Comparison of ENCODE assay signal across 25 cellular contexts in genomic region chr19:7841751-7842660, GRCh38. TPM values are rescaled to one million over a fixed set of nuclear protein-coding genes. Genes with fewer than 3 reads are reported as not detected.
"Had no signal": no experiment of that assay in that cellular context is flagged by ENCODE, and none has a peak within 500 bp of the region (broad histone marks: within the 10 kb centered on the region; RNA-seq: fewer than 3 reads in every experiment).

No MANE protein-coding gene starts in this region.

- ATAC-seq: gastroesophageal sphincter; left lung; natural killer cell treated with Interleukin-12 subunit alpha and Interleukin-12 subunit beta and Interleukin-15 and Interleukin-18, amount 100 ng/mL, for 72 hours; sciatic nerve; stimulated activated naive B cell treated with anti-CD40 and anti-IgM and Interleukin-4, amounts not matched to agents 10 μg/mL and 1 μg/mL and 100 μg/mL, for 72 hours; stimulated activated naive CD8-positive, alpha-beta T cell treated with anti-CD3 and anti-CD28 coated beads, Interleukin-15, amount 100 ng/mL, for 72 hours had no signal

- H3K27me3 Mint-ChIP-seq: dendritic cell treated with granulocyte-macrophage colony-stimulating factor and Interleukin-4, amounts not matched to agents 40 ng/mL and 50 ng/mL, for 4 days; natural killer cell treated with Interleukin-12 subunit alpha and Interleukin-12 subunit beta and Interleukin-15 and Interleukin-18, amount 100 ng/mL, for 72 hours; stimulated activated naive B cell treated with anti-CD40 and anti-IgM and Interleukin-4, amounts not matched to agents 10 μg/mL and 1 μg/mL and 100 μg/mL, for 72 hours; stimulated activated naive CD8-positive, alpha-beta T cell treated with anti-CD3 and anti-CD28 coated beads, Interleukin-15, amount 100 ng/mL, for 72 hours had no signal

- H3K4me3 Mint-ChIP-seq: dendritic cell treated with granulocyte-macrophage colony-stimulating factor and Interleukin-4, amounts not matched to agents 40 ng/mL and 50 ng/mL, for 4 days; natural killer cell treated with Interleukin-12 subunit alpha and Interleukin-12 subunit beta and Interleukin-15 and Interleukin-18, amount 100 ng/mL, for 72 hours; stimulated activated naive B cell treated with anti-CD40 and anti-IgM and Interleukin-4, amounts not matched to agents 10 μg/mL and 1 μg/mL and 100 μg/mL, for 72 hours; stimulated activated naive CD8-positive, alpha-beta T cell treated with anti-CD3 and anti-CD28 coated beads, Interleukin-15, amount 100 ng/mL, for 72 hours had no signal

- H3K36me3 ChIP-seq: esophagus squamous epithelium, gastroesophageal sphincter, left lung, neural progenitor cell, prostate gland, thoracic aorta, transverse colon had no signal

- DNase-seq: cerebellar nuclear complex; esophagus squamous epithelium; foreskin fibroblast; glutamatergic neuron; mesenchymal stem cell; midbrain; occipital lobe; stimulated activated CD4-positive, alpha-beta T cell treated with anti-CD3 and anti-CD28 coated beads, Interleukin-2, amount 100 ng/mL, for 24 hours; stimulated activated CD4-positive, alpha-beta T cell treated with anti-CD3 and anti-CD28 coated beads, Interleukin-4, amount 100 ng/mL, for 4 hours; stimulated activated naive B cell treated with anti-CD40 and anti-IgM and Interleukin-4, amounts not matched to agents 10 μg/mL and 1 μg/mL and 100 μg/mL, for 72 hours; stimulated activated naive CD8-positive, alpha-beta T cell treated with anti-CD3 and anti-CD28 coated beads, Interleukin-15, amount 100 ng/mL, for 72 hours; transverse colon had no signal

- H3K4me2 ChIP-seq: neural progenitor cell had no signal

- H3K4me1 ChIP-seq: gastroesophageal sphincter, left lung, neural progenitor cell, parathyroid adenoma, prostate gland, transverse colon had no signal

- H3K9me3 ChIP-seq: esophagus squamous epithelium, gastroesophageal sphincter, left lung, prostate gland, thoracic aorta, transverse colon had no signal

- H3K9me3 Mint-ChIP-seq: dendritic cell treated with granulocyte-macrophage colony-stimulating factor and Interleukin-4, amounts not matched to agents 40 ng/mL and 50 ng/mL, for 4 days; natural killer cell treated with Interleukin-12 subunit alpha and Interleukin-12 subunit beta and Interleukin-15 and Interleukin-18, amount 100 ng/mL, for 72 hours; neural progenitor cell; stimulated activated naive B cell treated with anti-CD40 and anti-IgM and Interleukin-4, amounts not matched to agents 10 μg/mL and 1 μg/mL and 100 μg/mL, for 72 hours; stimulated activated naive CD8-positive, alpha-beta T cell treated with anti-CD3 and anti-CD28 coated beads, Interleukin-15, amount 100 ng/mL, for 72 hours had no signal

- H3K4me1 Mint-ChIP-seq: neural progenitor cell; stimulated activated naive B cell treated with anti-CD40 and anti-IgM and Interleukin-4, amounts not matched to agents 10 μg/mL and 1 μg/mL and 100 μg/mL, for 72 hours; stimulated activated naive CD8-positive, alpha-beta T cell treated with anti-CD3 and anti-CD28 coated beads, Interleukin-15, amount 100 ng/mL, for 72 hours had no signal

- H3K27me3 ChIP-seq: esophagus squamous epithelium, gastroesophageal sphincter, left lung, neural progenitor cell, transverse colon had no signal

- H3K27ac ChIP-seq: esophagus squamous epithelium, gastroesophageal sphincter, left lung, neural progenitor cell, parathyroid adenoma, prostate gland, thoracic aorta, transverse colon had no signal

- H3K4me3 ChIP-seq: esophagus squamous epithelium, gastroesophageal sphincter, left lung, lung, neural progenitor cell, prostate gland, thoracic aorta, transverse colon had no signal

- H3K9ac ChIP-seq: neural progenitor cell, parathyroid adenoma had no signal

- H3K27ac Mint-ChIP-seq: dendritic cell treated with granulocyte-macrophage colony-stimulating factor and Interleukin-4, amounts not matched to agents 40 ng/mL and 50 ng/mL, for 4 days; natural killer cell treated with Interleukin-12 subunit alpha and Interleukin-12 subunit beta and Interleukin-15 and Interleukin-18, amount 100 ng/mL, for 72 hours; stimulated activated naive B cell treated with anti-CD40 and anti-IgM and Interleukin-4, amounts not matched to agents 10 μg/mL and 1 μg/mL and 100 μg/mL, for 72 hours; stimulated activated naive CD8-positive, alpha-beta T cell treated with anti-CD3 and anti-CD28 coated beads, Interleukin-15, amount 100 ng/mL, for 72 hours had no signal

- FAIRE-seq: colon had no signal

- H2AFZ ChIP-seq: neural progenitor cell, parathyroid adenoma had no signal

- H3K36me3 Mint-ChIP-seq: natural killer cell treated with Interleukin-12 subunit alpha and Interleukin-12 subunit beta and Interleukin-15 and Interleukin-18, amount 100 ng/mL, for 72 hours; neural progenitor cell had no signal

RNA-seq across cellular contexts. Expression of gene PRR36, which starts 32.2 kb away (rescaled TPM):
- total RNA-seq: gastroesophageal sphincter; natural killer cell treated with Interleukin-12 subunit alpha and Interleukin-12 subunit beta and Interleukin-15 and Interleukin-18, amount 100 ng/mL, for 72 hours; skeletal muscle tissue; subcutaneous adipose tissue; thoracic aorta had no signal

RNA-seq across cellular contexts. Expression of gene LRRC8E, which starts 46.3 kb away (rescaled TPM):
- total RNA-seq: natural killer cell treated with Interleukin-12 subunit alpha and Interleukin-12 subunit beta and Interleukin-15 and Interleukin-18, amount 100 ng/mL, for 72 hours; occipital lobe had no signal
